16 cellular contexts compared by ENCODE assay signal in genomic region chr3:12470111-12470510, GRCh38. TPM values are rescaled to one million over a fixed set of nuclear protein-coding genes. Genes with fewer than 3 reads are reported as not detected.
A peak's percentile ranks its signal among the peaks of the same experiment; 100 is the strongest.
DNase-seq lines count a peak whose midpoint lies in the region; ATAC-seq and TF ChIP-seq lines count a peak whose summit lies in the region.
"Had no signal": no experiment of that assay in that cellular context is flagged by ENCODE, and none has a peak within 500 bp of the region (broad histone marks: within the 10 kb centered on the region; RNA-seq: fewer than 3 reads in every experiment).

No MANE protein-coding gene starts in this region.

- H3K4me3 Mint-ChIP-seq in activated T-helper 17 cell treated with anti-CD3 and anti-CD28 coated beads, Interleukin-2, amount 50 U/mL, for 72 hours: peak overlapping the region; percentile 76

- in situ Hi-C loops in ACHN (cut with HindIII; ENCODE audit: low pct_ligation_motif_present, low pct_unique_long_range_greater_than_20kb, low sequenced_read_pairs): no loop called here

- DNase-seq in ACHN (peak; percentile 53), HT-29 (ENCODE audit: low spot score) (peak; percentile 30), glomerular visceral epithelial cell (ENCODE audit: extremely low spot score) (peak; percentile 60), cerebellar cortex (ENCODE audit: low spot score) (no peak), head of caudate nucleus (no peak), coronary artery (ENCODE audit: low spot score) (no peak)
- DNase-seq: Karpas-422, left cardiac atrium, mucosa of descending colon, NCI-H1417, NCI-H69, T-helper 9 cell had no signal

- intact Hi-C loops in head of caudate nucleus (cut with DNase I): loop anchor here (5.0 kb wide), 1 partner anchor 333 kb away; no protein-coding TSS in a partner anchor

- no peaks in the 10 kb centered on the region for H3K9me3 Mint-ChIP-seq in activated T-helper 17 cell treated with anti-CD3 and anti-CD28 coated beads, Interleukin-2, amount 50 U/mL, for 72 hours

- peaks cover 5% of the 10 kb centered on the region for H3K27me3 Mint-ChIP-seq in activated T-helper 17 cell treated with anti-CD3 and anti-CD28 coated beads, Interleukin-2, amount 50 U/mL, for 72 hours

- no peak overlapping the region for H3K4me3 ChIP-seq in coronary artery
- H3K4me3 ChIP-seq: HAP-1, mucosa of descending colon had no signal

- peak overlapping the region; percentile 59 for H3K27ac Mint-ChIP-seq in activated T-helper 17 cell treated with anti-CD3 and anti-CD28 coated beads, Interleukin-2, amount 50 U/mL, for 72 hours

- no peak for TF ChIP-seq CTCF in coronary artery (IDR thresholded peaks at IDR 0.05)

- H3K27ac ChIP-seq in coronary artery: no peak overlapping the region

- ATAC-seq in activated T-helper 17 cell treated with anti-CD3 and anti-CD28 coated beads, Interleukin-2, amount 50 U/mL, for 72 hours (replicated peaks): no peak
- ATAC-seq in HG03280 (IDR thresholded peaks at IDR 0.05; ENCODE audit: unreplicated experiment): no peak
- ATAC-seq: activated CD4-positive, CD25-positive, alpha-beta regulatory T cell treated with anti-CD3 and anti-CD28 coated beads, Interleukin-2, amount 50 U/mL, for 24 hours; left cardiac atrium; mucosa of descending colon had no signal

- no peaks in the 10 kb centered on the region for H3K36me3 Mint-ChIP-seq in activated T-helper 17 cell treated with anti-CD3 and anti-CD28 coated beads, Interleukin-2, amount 50 U/mL, for 72 hours (ENCODE audit: low read depth)

- peaks cover 25% of the 10 kb centered on the region for H3K4me1 Mint-ChIP-seq in activated T-helper 17 cell treated with anti-CD3 and anti-CD28 coated beads, Interleukin-2, amount 50 U/mL, for 72 hours

RNA-seq across cellular contexts. Expression of gene TSEN2, which starts 14.2 kb away (rescaled TPM):
- total RNA-seq in HT-29 (2014; rRNA removed; shearing (Covaris generic)): 20.8 and 22.5 TPM in 2 replicates
- total RNA-seq in activated T-helper 17 cell treated with anti-CD3 and anti-CD28 coated beads, Interleukin-2, amount 50 U/mL, for 72 hours: 10 to 100 TPM in 1 of 2 donors, 1 to 10 TPM in 1; 8.9 to 20.2 TPM

Comparison
In these comparisons a context has a peak if more than half of its experiments do, and no peak if none do; other contexts are left out.
1. DNase-seq: peak in ACHN (single experiment), HT-29 (single experiment) and glomerular visceral epithelial cell (single experiment); none in cerebellar cortex (single experiment), head of caudate nucleus (0 of 42) and coronary artery (single experiment).